ENCODE assay signal across 16 cellular contexts in the genomic region with DNA sequence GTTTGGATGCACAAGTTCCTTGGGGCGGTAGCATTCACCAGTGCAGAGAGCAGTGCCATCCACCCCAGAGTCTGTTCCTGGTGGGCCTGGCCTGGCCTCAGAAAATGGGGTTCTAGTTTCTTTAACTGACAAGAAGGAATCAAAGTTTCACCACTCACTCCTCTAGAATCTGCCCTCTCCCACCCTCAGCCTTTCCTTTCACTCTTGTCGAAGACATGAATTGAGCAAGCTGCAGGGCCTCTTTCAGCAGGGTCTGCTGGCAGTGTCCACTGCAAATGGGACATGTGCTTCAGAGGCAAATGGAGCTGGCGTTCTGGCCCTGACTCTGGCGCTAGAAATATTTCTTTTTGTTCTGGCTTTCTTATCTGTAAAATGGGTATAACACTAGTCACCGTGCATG.
DNase-seq lines count a peak whose midpoint lies in the region; ATAC-seq and TF ChIP-seq lines count a peak whose summit lies in the region.
"Had no signal": no experiment of that assay in that cellular context is flagged by ENCODE, and none has a peak within 500 bp of the region (broad histone marks: within the 10 kb centered on the region; RNA-seq: fewer than 3 reads in every experiment).

No MANE protein-coding gene starts in this region.

- no peaks in the 10 kb centered on the region for H3K9me2 ChIP-seq in GM23338 (ENCODE audit: insufficient read depth)

- H3K4me1 Mint-ChIP-seq in GM23338, result no peaks in the 10 kb centered on the region
- H3K4me1 Mint-ChIP-seq: B cell had no signal

- no peaks in the 10 kb centered on the region for H3K79me1 ChIP-seq in neuronal stem cell (ENCODE audit: low read depth, low read length)

- H3K14ac ChIP-seq in neuronal stem cell (ENCODE audit: low read length), result no peak overlapping the region

- peaks cover 59% of the 10 kb centered on the region for H3K36me3 Mint-ChIP-seq in GM23338 (ENCODE audit: low read depth)

- H3K36me3 ChIP-seq in GM23338 (ENCODE audit: insufficient read depth) (no peaks in the 10 kb centered on the region; the same call in 1 of the 2 replicates), neuronal stem cell (replicated peaks in 1 of 2; ENCODE audit: control insufficient read depth in 2 of 2, insufficient read depth in 2 of 2, low read length in 2 of 2) (peaks cover 0 to 10% of the 10 kb centered on the region in 2 donors)

- no peak overlapping the region for H2AK5ac ChIP-seq in neuronal stem cell (ENCODE audit: low read depth, low read length)

- no peak overlapping the region for H3K4me3 Mint-ChIP-seq in GM23338
- H3K4me3 Mint-ChIP-seq: B cell; CD4-positive, alpha-beta T cell; HFFc6 had no signal

- H3K4me3 ChIP-seq in GM23338 (no peak overlapping the region), neuronal stem cell (ENCODE audit: low read length in 2 of 2) (no peak overlapping the region)
- H3K4me3 ChIP-seq: BLaER1 treated with 17β-estradiol and CSF1 and Interleukin-3, amounts not matched to agents 10 nM and 100 nM; GM23248 had no signal

- H3K27me3 Mint-ChIP-seq in GM23338 (ENCODE audit: insufficient read depth, low read depth, poor library complexity), result peaks cover 2% of the 10 kb centered on the region
- H3K27me3 Mint-ChIP-seq: B cell; CD4-positive, alpha-beta T cell had no signal

- H3K79me2 ChIP-seq in GM23338 (replicated peaks; ENCODE audit: insufficient read depth), result 0 out of 2 replicates have a peak, but pooled peaks cover 3% of the 10 kb centered on the region

- H3K4me1 ChIP-seq in GM23338 (ENCODE audit: insufficient read depth), result no peaks in the 10 kb centered on the region
- peaks cover 0 to 4% of the 10 kb centered on the region in 2 donors for H3K4me1 ChIP-seq in neuronal stem cell (ENCODE audit: control insufficient read depth in 2 of 2, insufficient read depth in 1 of 2, low read depth in 1 of 2, low read length in 2 of 2)
- H3K4me1 ChIP-seq: Caco-2 had no signal

- no peak overlapping the region for H3K23ac ChIP-seq in neuronal stem cell (ENCODE audit: low read depth, low read length, poor library complexity)

- H2BK15ac ChIP-seq in neuronal stem cell (ENCODE audit: low read length), result no peak overlapping the region

- no peaks in the 10 kb centered on the region for H3K27me3 ChIP-seq in GM23338 (ENCODE audit: insufficient read depth)
- no peaks in the 10 kb centered on the region for H3K27me3 ChIP-seq in neuronal stem cell (ENCODE audit: control insufficient read depth in 3 of 3, insufficient read depth in 3 of 3, low read depth in 1 of 3, low read length in 3 of 3)
- H3K27me3 ChIP-seq: BLaER1 treated with 17β-estradiol and CSF1 and Interleukin-3, amounts not matched to agents 10 nM and 100 nM had no signal

- H3K9ac ChIP-seq in neuronal stem cell (ENCODE audit: low read depth, low read length, poor library complexity), result peak overlapping the region; percentile 45
- H3K9ac ChIP-seq: BLaER1 treated with 17β-estradiol and CSF1 and Interleukin-3, amounts not matched to agents 10 nM and 100 nM; GM23248 had no signal

- no peaks in the 10 kb centered on the region for H3K9me3 Mint-ChIP-seq in GM23338
- H3K9me3 Mint-ChIP-seq: CD4-positive, alpha-beta T cell had no signal

- H3K4me2 ChIP-seq in GM23338, result no peak overlapping the region
- H3K4me2 ChIP-seq in neuronal stem cell (ENCODE audit: insufficient read depth, low read length, poor library complexity, severe bottlenecking), result no peak overlapping the region
- H3K4me2 ChIP-seq: BLaER1 treated with 17β-estradiol and CSF1 and Interleukin-3, amounts not matched to agents 10 nM and 100 nM had no signal

- H2BK5ac ChIP-seq in neuronal stem cell (ENCODE audit: low read length), result no peak overlapping the region

- no peak for DNase-seq in GM23338 (ENCODE audit: low spot score)
- peak; percentile 47 for DNase-seq in islet precursor cell
- DNase-seq in neuronal stem cell (ENCODE audit: low spot score), result no peak
- DNase-seq in SW480 (ENCODE audit: low spot score), result no peak
- DNase-seq: Caco-2; CD4-positive, alpha-beta T cell; GM23248; H7; HFFc6 had no signal

- H3K18ac ChIP-seq in neuronal stem cell (ENCODE audit: low read length), result no peak overlapping the region

- no peak overlapping the region for H2BK12ac ChIP-seq in neuronal stem cell (ENCODE audit: low read length)

- no peaks in the 10 kb centered on the region for H3F3A ChIP-seq in GM23338 (replicated peaks; ENCODE audit: low read depth)

- WGBS in neuronal stem cell (ENCODE audit: extremely low coverage in 2 of 2, insufficient read length in 2 of 2, insufficient replicate concordance in 1 of 2), 2 donors, result no CpG with 5 or more reads among the region's 5 CpGs

- no peaks in the 10 kb centered on the region for H3K9me3 ChIP-seq in neuronal stem cell (replicated peaks in 1 of 2; ENCODE audit: control insufficient read depth in 2 of 2, insufficient read depth in 1 of 2, low read depth in 1 of 2, low read length in 2 of 2)
- H3K9me3 ChIP-seq: Caco-2 had no signal

- no peak for TF ChIP-seq CTCF in GM23338 (conservative IDR thresholded peaks at IDR 0.05; ENCODE audit: low read depth in 2 of 2)
- no peak for TF ChIP-seq CTCF in VCaP (conservative IDR thresholded peaks at IDR 0.05)

- no peak overlapping the region for H4K8ac ChIP-seq in neuronal stem cell (ENCODE audit: low read depth, low read length)

- H3K4ac ChIP-seq in neuronal stem cell (ENCODE audit: low read length), result no peak overlapping the region

- H3K27ac ChIP-seq in GM23338 (ENCODE audit: low read depth) (no peak overlapping the region), VCaP (peak overlapping the region; percentile 65), neuronal stem cell (replicated peaks; ENCODE audit: low read length) (no peak overlapping the region)
- H3K27ac ChIP-seq: BLaER1 treated with 17β-estradiol and CSF1 and Interleukin-3, amounts not matched to agents 10 nM and 100 nM; GM23248; HL-60 had no signal

- ATAC-seq in GM23338 (no peak), HG03139 (IDR thresholded peaks at IDR 0.05; ENCODE audit: unreplicated experiment) (no peak), HG02884 (IDR thresholded peaks at IDR 0.05; ENCODE audit: unreplicated experiment) (no peak)
- ATAC-seq: HCT116 had no signal

- H4K20me1 ChIP-seq in GM23338 (replicated peaks; ENCODE audit: insufficient read depth), result no peaks in the 10 kb centered on the region; the same call in 1 of the 2 replicates

- H4K91ac ChIP-seq in neuronal stem cell (ENCODE audit: low read depth, low read length, poor library complexity), result no peak overlapping the region

- no peak overlapping the region for H2BK120ac ChIP-seq in neuronal stem cell (ENCODE audit: low read depth, low read length)

- H2AFZ ChIP-seq in GM23338 (no peak overlapping the region), neuronal stem cell (ENCODE audit: low read length) (no peak overlapping the region)
- H2AFZ ChIP-seq: GM23248 had no signal

- H3K27ac Mint-ChIP-seq in GM23338, result peak overlapping the region; percentile 76
- H3K27ac Mint-ChIP-seq: B cell; CD4-positive, alpha-beta T cell; HFFc6 had no signal

TF ChIP-seq in GM23338, 12 proteins besides CTCF, POLR2A, EP300 and RAD21:
- TF ChIP-seq CREB1 (CRISPR knock-in tag; IDR thresholded peaks at IDR 0.05; ENCODE audit: low read depth), result no peak
- TF ChIP-seq ZNF114 (CRISPR knock-in tag; IDR thresholded peaks at IDR 0.05), result no peak
- TF ChIP-seq, protein P1, sequence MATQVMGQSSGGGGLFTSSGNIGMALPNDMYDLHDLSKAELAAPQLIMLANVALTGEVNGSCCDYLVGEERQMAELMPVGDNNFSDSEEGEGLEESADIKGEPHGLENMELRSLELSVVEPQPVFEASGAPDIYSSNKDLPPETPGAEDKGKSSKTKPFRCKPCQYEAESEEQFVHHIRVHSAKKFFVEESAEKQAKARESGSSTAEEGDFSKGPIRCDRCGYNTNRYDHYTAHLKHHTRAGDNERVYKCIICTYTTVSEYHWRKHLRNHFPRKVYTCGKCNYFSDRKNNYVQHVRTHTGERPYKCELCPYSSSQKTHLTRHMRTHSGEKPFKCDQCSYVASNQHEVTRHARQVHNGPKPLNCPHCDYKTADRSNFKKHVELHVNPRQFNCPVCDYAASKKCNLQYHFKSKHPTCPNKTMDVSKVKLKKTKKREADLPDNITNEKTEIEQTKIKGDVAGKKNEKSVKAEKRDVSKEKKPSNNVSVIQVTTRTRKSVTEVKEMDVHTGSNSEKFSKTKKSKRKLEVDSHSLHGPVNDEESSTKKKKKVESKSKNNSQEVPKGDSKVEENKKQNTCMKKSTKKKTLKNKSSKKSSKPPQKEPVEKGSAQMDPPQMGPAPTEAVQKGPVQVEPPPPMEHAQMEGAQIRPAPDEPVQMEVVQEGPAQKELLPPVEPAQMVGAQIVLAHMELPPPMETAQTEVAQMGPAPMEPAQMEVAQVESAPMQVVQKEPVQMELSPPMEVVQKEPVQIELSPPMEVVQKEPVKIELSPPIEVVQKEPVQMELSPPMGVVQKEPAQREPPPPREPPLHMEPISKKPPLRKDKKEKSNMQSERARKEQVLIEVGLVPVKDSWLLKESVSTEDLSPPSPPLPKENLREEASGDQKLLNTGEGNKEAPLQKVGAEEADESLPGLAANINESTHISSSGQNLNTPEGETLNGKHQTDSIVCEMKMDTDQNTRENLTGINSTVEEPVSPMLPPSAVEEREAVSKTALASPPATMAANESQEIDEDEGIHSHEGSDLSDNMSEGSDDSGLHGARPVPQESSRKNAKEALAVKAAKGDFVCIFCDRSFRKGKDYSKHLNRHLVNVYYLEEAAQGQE (IDR thresholded peaks at IDR 0.05; ENCODE audit: unreplicated experiment), result no peak
- no peak for TF ChIP-seq STAT1 (IDR thresholded peaks at IDR 0.05; ENCODE audit: unreplicated experiment)
- no peak for TF ChIP-seq EZH2 (IDR thresholded peaks at IDR 0.05; ENCODE audit: low read depth, unreplicated experiment)
